ENCODE assay signal across 22 cellular contexts in genomic region chr13:106362637-106363036, GRCh38.
"Had no signal": no experiment of that assay in that cellular context is flagged by ENCODE, and none has a peak within 500 bp of the region (broad histone marks: within the 10 kb centered on the region; RNA-seq: fewer than 3 reads in every experiment).

No MANE protein-coding gene starts in this region.

- FAIRE-seq: astrocyte, frontal cortex, islet of Langerhans, pancreas had no signal

- H3K4me3 ChIP-seq: esophagus squamous epithelium, pancreas, prostate gland, tibial nerve had no signal

- ATAC-seq: activated CD4-positive, CD25-positive, alpha-beta regulatory T cell treated with anti-CD3 and anti-CD28 coated beads, Interleukin-2, amount 50 U/mL, for 24 hours; left ventricle myocardium superior; pancreas had no signal

- H3K27ac ChIP-seq: brain microvascular endothelial cell, esophagus squamous epithelium, pancreas, prostate gland, tibial nerve, WERI-Rb-1 had no signal

- H3K27me3 ChIP-seq: brain microvascular endothelial cell, esophagus squamous epithelium, pancreas, tibial nerve had no signal

- H3K36me3 ChIP-seq: brain microvascular endothelial cell, esophagus squamous epithelium, pancreas, prostate gland, tibial nerve, WERI-Rb-1 had no signal

- DNase-seq: activated CD4-positive, alpha-beta memory T cell treated with anti-CD3 and anti-CD28 coated beads for 36 hours; activated CD4-positive, alpha-beta T cell treated with anti-CD3 and anti-CD28 coated beads, Interleukin-2, amount 10 ng/mL, durations not matched to agents 24 days and 14 days; activated CD8-positive, alpha-beta memory T cell treated with anti-CD3 and anti-CD28 coated beads, Interleukin-2, amount 50 U/mL, for 4 hours; activated effector memory CD4-positive, alpha-beta T cell treated with anti-CD3 and anti-CD28 coated beads, Interleukin-2, amount 50 U/mL, for 16 hours; activated naive CD4-positive, alpha-beta T cell treated with anti-CD3 and anti-CD28 coated beads for 36 hours; activated T-cell treated with anti-CD3 and anti-CD28 coated beads, Interleukin-2, amount 50 U/mL, for 1 hour; amniotic stem cell; brain microvascular endothelial cell; endodermal cell; esophagus squamous epithelium; left ventricle myocardium superior; pancreas; stimulated activated CD4-positive, alpha-beta T cell treated with anti-CD3 and anti-CD28 coated beads, Interleukin-15, amount 100 ng/mL, for 24 hours; stimulated activated CD4-positive, alpha-beta T cell treated with anti-CD3 and anti-CD28 coated beads, Interleukin-2, amount 100 ng/mL, for 24 hours; stimulated activated naive CD4-positive, alpha-beta T cell treated with Interleukin-2 at 50 U/mL for 16 hours; WERI-Rb-1 had no signal

- H3K4me1 ChIP-seq: esophagus squamous epithelium, pancreas, prostate gland, tibial nerve had no signal

- H3K9me3 ChIP-seq: pancreas, prostate gland had no signal
